In genomic region chr14:83887871-83888270, GRCh38 we compare ENCODE assay signal across 24 cellular contexts.
"Had no signal": no experiment of that assay in that cellular context is flagged by ENCODE, and none has a peak within 500 bp of the region (broad histone marks: within the 10 kb centered on the region; RNA-seq: fewer than 3 reads in every experiment).

No MANE protein-coding gene starts in this region.

- H3K36me3 ChIP-seq: gastroesophageal sphincter, heart left ventricle, left ventricle myocardium inferior, lower lobe of right lung, right lobe of liver, stomach, thyroid gland, vagina had no signal

- H3K4me1 Mint-ChIP-seq: natural killer cell had no signal

- H3K4me1 ChIP-seq: foreskin keratinocyte, gastroesophageal sphincter, heart left ventricle, left ventricle myocardium inferior, lower lobe of right lung, parathyroid adenoma, right lobe of liver, stomach, thyroid gland, vagina had no signal

- H3K27me3 Mint-ChIP-seq: progenitor cell of endocrine pancreas had no signal

- H3K4me3 ChIP-seq: dorsolateral prefrontal cortex, gastroesophageal sphincter, heart left ventricle, hepatocyte, left ventricle myocardium inferior, lower lobe of right lung, right lobe of liver, smooth muscle cell, stomach, thyroid gland, vagina had no signal

- H2AFZ ChIP-seq: hepatocyte, parathyroid adenoma had no signal

- H3K27ac ChIP-seq: dorsolateral prefrontal cortex, foreskin keratinocyte, gastroesophageal sphincter, heart left ventricle, hepatocyte, left ventricle myocardium inferior, lower lobe of right lung, parathyroid adenoma, right lobe of liver, stomach, thyroid gland, vagina had no signal

- H3K9me3 ChIP-seq: gastroesophageal sphincter, heart left ventricle, left ventricle myocardium inferior, lower lobe of right lung, right lobe of liver, stomach, thyroid gland, vagina had no signal

- ATAC-seq: esophagus mucosa, foreskin keratinocyte, gastroesophageal sphincter, heart left ventricle, left colon, lower lobe of right lung, natural killer cell, right lobe of liver had no signal

- H3K27me3 ChIP-seq: foreskin keratinocyte, gastroesophageal sphincter, heart left ventricle, hepatocyte, right lobe of liver, stomach, thyroid gland, vagina had no signal

- H3K4me3 Mint-ChIP-seq: natural killer cell had no signal

- DNase-seq: dorsolateral prefrontal cortex; effector CD4-positive, alpha-beta T cell; foreskin keratinocyte; heart left ventricle; left colon; left ventricle myocardium inferior; lower lobe of right lung; natural killer cell; right lobe of liver; stimulated activated CD4-positive, alpha-beta T cell treated with anti-CD3 and anti-CD28 coated beads, Interleukin-12 subunit alpha, Interleukin-12 subunit beta, amount 100 ng/mL, for 4 hours; stimulated activated CD4-positive, alpha-beta T cell treated with anti-CD3 and anti-CD28 coated beads, Interleukin-1b, Interleukin-23, amount 100 ng/mL, for 48 hours; stimulated activated CD4-positive, alpha-beta T cell treated with anti-CD3 and anti-CD28 coated beads, Interleukin-4, amount 100 ng/mL, for 1 hour; stimulated activated CD8-positive, alpha-beta memory T cell treated with anti-CD3 and anti-CD28 coated beads, Interleukin-4, amount 100 ng/mL, for 48 hours; stimulated activated naive CD4-positive, alpha-beta T cell; stomach; thyroid gland; trophoblast cell had no signal

- H3K27ac Mint-ChIP-seq: natural killer cell, progenitor cell of endocrine pancreas had no signal

- H3K79me2 ChIP-seq: hepatocyte, parathyroid adenoma had no signal

- H3K36me3 Mint-ChIP-seq: natural killer cell had no signal

- H3K4me2 ChIP-seq: hepatocyte, smooth muscle cell had no signal
